Comparison of ENCODE assay signal across 9 cellular contexts in the genomic region with DNA sequence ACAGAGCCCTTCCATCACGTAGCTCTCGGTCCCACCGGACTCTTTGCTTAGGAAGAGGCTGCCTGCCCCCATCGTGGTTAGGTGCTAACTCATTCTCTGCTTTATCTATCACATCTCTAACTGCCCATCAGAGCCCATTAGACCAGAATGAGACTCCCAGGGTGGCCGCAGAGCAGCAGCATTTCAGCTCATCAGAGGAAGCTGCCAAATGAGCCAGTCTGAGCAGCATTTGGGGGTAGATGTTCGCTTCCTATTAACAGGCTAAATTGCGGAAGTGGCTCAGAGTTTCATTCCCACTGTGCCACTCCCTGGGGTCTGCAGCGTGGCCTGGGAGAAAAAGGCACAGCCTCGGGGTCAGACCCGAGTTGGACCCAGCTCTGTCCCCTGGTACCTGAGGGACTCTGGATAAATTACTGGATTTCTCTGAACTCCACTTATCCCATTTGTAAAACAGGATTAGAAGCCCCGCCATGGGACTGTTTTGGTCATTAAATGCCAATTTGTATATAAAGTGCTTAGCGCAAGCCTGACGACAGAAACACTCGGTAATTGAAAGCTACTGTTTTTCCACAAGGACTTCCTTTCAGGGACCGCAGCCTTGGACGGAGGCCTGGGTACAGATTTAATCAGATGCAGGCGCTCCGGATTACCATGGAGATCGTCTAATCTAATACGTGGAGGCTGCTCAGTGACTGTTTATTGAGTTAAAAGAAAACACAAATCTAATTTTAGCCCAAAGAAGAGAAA.
A peak's percentile ranks its signal among the peaks of the same experiment; 100 is the strongest.
DNase-seq lines count a peak whose midpoint lies in the region; TF ChIP-seq lines count a peak whose summit lies in the region.
"Had no signal": no experiment of that assay in that cellular context is flagged by ENCODE, and none has a peak within 500 bp of the region (broad histone marks: within the 10 kb centered on the region; RNA-seq: fewer than 3 reads in every experiment).

No MANE protein-coding gene starts in this region.

- H3K9me2 ChIP-seq in PC-9 (ENCODE audit: insufficient read depth): no peaks in the 10 kb centered on the region

- no peak overlapping the region for H2AFZ ChIP-seq in PC-9

- H3K36me3 ChIP-seq in BE2C: peaks cover 4% of the 10 kb centered on the region
- H3K36me3 ChIP-seq in PC-9 (ENCODE audit: low read depth): no peaks in the 10 kb centered on the region

- POLR2A ChIA-PET in PC-9 (lab: Charles Lee; ENCODE audit: unreplicated experiment): interaction anchor here (0.6 kb wide), 1 partner anchor 49 kb away, joined by 4 read pairs; no protein-coding TSS in a partner anchor

- no peaks in the 10 kb centered on the region for H3K27me3 ChIP-seq in BE2C
- no peaks in the 10 kb centered on the region for H3K27me3 ChIP-seq in PC-9 (ENCODE audit: insufficient read depth, low read depth)

- H3K79me2 ChIP-seq in PC-9 (ENCODE audit: low read depth): no peaks in the 10 kb centered on the region

- H3K4me3 ChIP-seq in BE2C (ENCODE audit: low read depth, low read length): peak overlapping the region; percentile 39
- H3K4me3 ChIP-seq in Jurkat, Clone E6-1 (ENCODE audit: low read length): no peak overlapping the region
- H3K4me3 ChIP-seq in PC-9: no peak overlapping the region

- no peaks in the 10 kb centered on the region for H3F3A ChIP-seq in PC-9 (ENCODE audit: insufficient read depth, low read depth)

- BruUV-seq in PC-9 (replicated peaks; lab: Mats Ljungman, UMichigan): no TSS peak

- no peak overlapping the region for H3K4me2 ChIP-seq in PC-9

- CTCF ChIA-PET in PC-9 (lab: Charles Lee): no interaction called here

- H3K4me1 ChIP-seq in BE2C (peaks cover 28% of the 10 kb centered on the region), PC-9 (replicated peaks; ENCODE audit: insufficient read depth) (no peaks in the 10 kb centered on the region)

- H3K9me3 ChIP-seq in BE2C (no peaks in the 10 kb centered on the region), PC-9 (ENCODE audit: insufficient read depth, low read depth) (no peaks in the 10 kb centered on the region)

- H3K27ac ChIP-seq in caudate nucleus (ENCODE audit: low read depth, low read length) (peak overlapping the region; percentile 89), PC-9 (no peak overlapping the region)

- TF ChIP-seq CTCF in BE2C (IDR thresholded peaks at IDR 0.05; ENCODE audit: low read depth, low read length) (no peak), PC-9 (conservative IDR thresholded peaks at IDR 0.05) (no peak)

- H4K20me1 ChIP-seq in PC-9 (ENCODE audit: insufficient read depth): no peaks in the 10 kb centered on the region

- intact Hi-C loops in PC-9 (cut with micrococcal nuclease; ENCODE audit: unreplicated experiment): no loop called here

- DNase-seq in BE2C (peak; percentile 83), caudate nucleus (lab: John Stamatoyannopoulos, UW) (peak in 41 of 61 donors; percentile 6 to 92 (median 47)), middle frontal gyrus (ENCODE audit: extremely low spot score, low spot score) (peak; percentile 53), PC-9 (no peak), SHP77 treated with DMSO at 0.1 percent for 48 hours (lab: John Stamatoyannopoulos, UW) (no peak)
- peak; percentile 31 for DNase-seq in Jurkat, Clone E6-1 (ENCODE audit: low read depth, low spot score)
- DNase-seq in stimulated activated CD4-positive, alpha-beta T cell treated with anti-CD3 and anti-CD28 coated beads, Interleukin-4, amount 100 ng/mL, for 4 hours: no peak
- DNase-seq in activated CD4-positive, alpha-beta T cell treated with anti-CD3 and anti-CD28 coated beads for 1 hour: no peak
- DNase-seq: effector memory CD8-positive, alpha-beta T cell had no signal

Comparison
In these comparisons a context has a peak if more than half of its experiments do, and no peak if none do; other contexts are left out.
1. DNase-seq: peak in BE2C (single experiment), Jurkat, Clone E6-1 (single experiment), caudate nucleus (41 of 61) and middle frontal gyrus (single experiment); none in stimulated activated CD4-positive, alpha-beta T cell treated with anti-CD3 and anti-CD28 coated beads, Interleukin-4, amount 100 ng/mL, for 4 hours (0 of 2), activated CD4-positive, alpha-beta T cell treated with anti-CD3 and anti-CD28 coated beads for 1 hour (single experiment), PC-9 (0 of 2) and SHP77 treated with DMSO at 0.1 percent for 48 hours (single experiment).